In genomic region chr13:27251166-27252088, GRCh38 we compare ENCODE assay signal across 8 cellular contexts. TPM values are rescaled to one million over a fixed set of nuclear protein-coding genes. Genes with fewer than 3 reads are reported as not detected.
DNase-seq lines count a peak whose midpoint lies in the region; ATAC-seq, FAIRE-seq and TF ChIP-seq lines count a peak whose summit lies in the region.

RPL21 (plus strand) TSS chr13:27251558; CDS start chr13:27253777, 2,219 bp downstream.

- H3K4me1 Mint-ChIP-seq in T-helper 1 cell treated with Interleukin-12 subunit alpha and Interleukin-12 subunit beta and Interleukin-4 antibody, amounts not matched to agents 30 μg/mL and 1 μg/mL, for 36 hours (ENCODE audit: low read depth), result peaks cover 33% of the 10 kb centered on the region

- no peaks in the 10 kb centered on the region for H3K27me3 Mint-ChIP-seq in T-helper 1 cell treated with Interleukin-12 subunit alpha and Interleukin-12 subunit beta and Interleukin-4 antibody, amounts not matched to agents 30 μg/mL and 1 μg/mL, for 36 hours (ENCODE audit: low read depth)

- H3K9me3 Mint-ChIP-seq in T-helper 1 cell treated with Interleukin-12 subunit alpha and Interleukin-12 subunit beta and Interleukin-4 antibody, amounts not matched to agents 30 μg/mL and 1 μg/mL, for 36 hours, result no peaks in the 10 kb centered on the region

- peak within 1 kb of the TSS; percentile 94 for H3K4me3 ChIP-seq in upper lobe of right lung

- DNase-seq in GM12892 (ENCODE audit: insufficient read length) (peak; percentile 72), NCI-H1436 treated with DMSO at 0.1 percent for 48 hours (lab: John Stamatoyannopoulos, UW) (peak; percentile 65), amniotic stem cell (lab: John Stamatoyannopoulos, UW) (peak; percentile 91), left cardiac atrium (peak; percentile 98), posterior vena cava (ENCODE audit: low spot score) (peak; percentile 99), upper lobe of right lung (peak; percentile 98)

- no peaks in the 10 kb centered on the region for H3K9me3 ChIP-seq in upper lobe of right lung

- ATAC-seq in HG02840 (IDR thresholded peaks at IDR 0.05; ENCODE audit: low FRiP score, unreplicated experiment), result peak; percentile 95
- peak; percentile 98 to 99 for ATAC-seq in left cardiac atrium
- peak; percentile 97 for ATAC-seq in upper lobe of right lung

- intact Hi-C loops in left cardiac atrium (cut with DNase I), result loop anchor here (5.0 to 10.0 kb wide), 2 partner anchors 77 to 79 kb away; partner anchors contain the start of gene USP12 (in 2 of the 2)
- intact Hi-C loops in posterior vena cava (cut with DNase I), result no loop called here
- intact Hi-C loops in upper lobe of right lung (cut with DNase I), result no loop called here

- H3K36me3 ChIP-seq in upper lobe of right lung, result peaks cover 29% of the 10 kb centered on the region

- peaks cover 29% of the 10 kb centered on the region for H3K4me1 ChIP-seq in upper lobe of right lung

- peak within 1 kb of the TSS; percentile 93 for H3K4me3 Mint-ChIP-seq in T-helper 1 cell treated with Interleukin-12 subunit alpha and Interleukin-12 subunit beta and Interleukin-4 antibody, amounts not matched to agents 30 μg/mL and 1 μg/mL, for 36 hours

- H3K27ac ChIP-seq in upper lobe of right lung, result peak within 1 kb of the TSS; percentile 99

- no peak for TF ChIP-seq CTCF in upper lobe of right lung (IDR thresholded peaks at IDR 0.05)

- TF ChIP-seq POLR2A in GM12892 (IDR thresholded peaks at IDR 0.05; ENCODE audit: low read depth, low read length), result peak; percentile 98

- FAIRE-seq in GM12892 (lab: Jason Lieb, UNC), result peak; percentile 98

- H3K36me3 Mint-ChIP-seq in T-helper 1 cell treated with Interleukin-12 subunit alpha and Interleukin-12 subunit beta and Interleukin-4 antibody, amounts not matched to agents 30 μg/mL and 1 μg/mL, for 36 hours (ENCODE audit: low read depth), result peaks cover 25% of the 10 kb centered on the region

- H3K27ac Mint-ChIP-seq in T-helper 1 cell treated with Interleukin-12 subunit alpha and Interleukin-12 subunit beta and Interleukin-4 antibody, amounts not matched to agents 30 μg/mL and 1 μg/mL, for 36 hours, result peak within 1 kb of the TSS; percentile 98

- no peaks in the 10 kb centered on the region for H3K27me3 ChIP-seq in upper lobe of right lung

RNA-seq across cellular contexts. Expression of gene RPL21, which starts in this region (rescaled TPM):
- 4,843 TPM for polyA plus RNA-seq in GM12892 (2012; ENCODE audit: missing spikeins)
- 100 to 1,000 TPM; 729 to 803 TPM for total RNA-seq in left cardiac atrium
- total RNA-seq in posterior vena cava, result 100 to 1,000 TPM; 904 to 954 TPM
- total RNA-seq in upper lobe of right lung, result 806 TPM

Comparison
In these comparisons a context has a peak if more than half of its experiments do, and no peak if none do; other contexts are left out.
1. Peak in every context shown above with its lines: DNase-seq, ATAC-seq, H3K4me3 ChIP-seq and H3K27ac ChIP-seq.
2. intact Hi-C loops: an anchor here in left cardiac atrium (5.0 to 10.0 kb wide); none called in posterior vena cava and upper lobe of right lung.